In the genomic region with DNA sequence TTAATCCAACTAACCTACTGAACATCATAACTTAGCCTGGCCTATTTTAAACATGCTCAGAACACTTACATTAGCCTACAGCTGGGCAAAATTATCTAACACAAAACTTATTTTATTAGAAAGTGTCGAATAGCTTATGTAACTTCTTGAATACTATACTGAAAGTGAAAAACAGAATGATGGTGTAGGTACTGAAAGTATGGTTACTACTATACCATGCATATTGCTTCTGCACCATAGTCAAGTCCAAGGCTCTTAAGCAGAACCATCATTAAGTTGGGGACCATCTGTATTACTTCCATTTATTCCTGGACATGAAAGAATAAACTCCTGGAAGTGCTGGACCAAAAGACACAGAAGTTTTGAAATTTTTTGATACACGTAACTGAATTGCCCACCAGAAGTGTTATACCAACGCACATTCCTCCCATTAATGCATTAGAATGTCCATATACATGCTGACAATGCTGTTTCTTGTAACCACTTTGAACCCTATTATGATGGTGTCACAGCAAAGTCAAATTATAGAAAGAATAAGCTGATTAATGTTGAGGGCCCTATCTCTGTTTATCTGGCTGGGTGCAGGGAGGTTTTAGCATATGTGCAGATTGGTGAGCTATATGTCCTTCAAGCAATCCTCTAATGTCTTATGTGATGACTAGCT, we compare ENCODE assay signal across 18 cellular contexts.
"Had no signal": no experiment of that assay in that cellular context is flagged by ENCODE, and none has a peak within 500 bp of the region (broad histone marks: within the 10 kb centered on the region; RNA-seq: fewer than 3 reads in every experiment).

No MANE protein-coding gene starts in this region.

- H3K36me3 ChIP-seq: ascending aorta, breast epithelium, gastrocnemius medialis, pancreas, tibial nerve, vagina had no signal

- ATAC-seq: gastrocnemius medialis; left lobe of liver; mucosa of descending colon; naive thymus-derived CD4-positive, alpha-beta T cell; pancreas; stimulated activated naive B cell treated with anti-CD40 and anti-IgM and Interleukin-4, amounts not matched to agents 10 μg/mL and 1 μg/mL and 100 μg/mL, for 72 hours had no signal

- H3K27ac ChIP-seq: ascending aorta, breast epithelium, pancreas had no signal

- H3K9me3 Mint-ChIP-seq: activated naive CD4-positive, alpha-beta T cell treated with anti-CD3 and anti-CD28 coated beads, Interleukin-2, amount 10 ng/mL, durations not matched to agents 7 days and 5 days; activated T-helper 2 cell treated with anti-CD3 and anti-CD28 coated beads, Interferon-gamma antibody, Interleukin-2, Interleukin-4, amounts not matched to agents 10 μg/mL and 5 μg/mL and 100 μg/mL, durations not matched to agents 14 hours and 24 hours and 36 hours; stimulated activated naive B cell treated with anti-CD40 and anti-IgM and Interleukin-4, amounts not matched to agents 10 μg/mL and 1 μg/mL and 100 μg/mL, for 72 hours had no signal

- H3K36me3 Mint-ChIP-seq: activated naive CD4-positive, alpha-beta T cell treated with anti-CD3 and anti-CD28 coated beads, Interleukin-2, amount 10 ng/mL, durations not matched to agents 7 days and 5 days; naive thymus-derived CD4-positive, alpha-beta T cell; stimulated activated naive B cell treated with anti-CD40 and anti-IgM and Interleukin-4, amounts not matched to agents 10 μg/mL and 1 μg/mL and 100 μg/mL, for 72 hours had no signal

- H3K27me3 ChIP-seq: ascending aorta, breast epithelium, gastrocnemius medialis, pancreas, tibial nerve, vagina had no signal

- H3K4me3 Mint-ChIP-seq: activated naive CD4-positive, alpha-beta T cell treated with anti-CD3 and anti-CD28 coated beads, Interleukin-2, amount 10 ng/mL, durations not matched to agents 7 days and 5 days; naive thymus-derived CD4-positive, alpha-beta T cell; stimulated activated naive B cell treated with anti-CD40 and anti-IgM and Interleukin-4, amounts not matched to agents 10 μg/mL and 1 μg/mL and 100 μg/mL, for 72 hours had no signal

- H3K27me3 Mint-ChIP-seq: activated naive CD4-positive, alpha-beta T cell treated with anti-CD3 and anti-CD28 coated beads, Interleukin-2, amount 10 ng/mL, durations not matched to agents 7 days and 5 days; stimulated activated naive B cell treated with anti-CD40 and anti-IgM and Interleukin-4, amounts not matched to agents 10 μg/mL and 1 μg/mL and 100 μg/mL, for 72 hours had no signal

- H3K9me3 ChIP-seq: ascending aorta, breast epithelium, gastrocnemius medialis, mucosa of descending colon, pancreas, tibial nerve, vagina had no signal

- DNase-seq: activated CD4-positive, alpha-beta T cell treated with anti-CD3 and anti-CD28 coated beads for 1 hour; activated CD4-positive, alpha-beta T cell treated with anti-CD3 and anti-CD28 coated beads, Interleukin-2, amount 50 U/mL, for 4 hours; activated naive CD4-positive, alpha-beta T cell treated with anti-CD3 and anti-CD28 coated beads, Interleukin-2, amount 10 ng/mL, durations not matched to agents 7 days and 5 days; dermis blood vessel endothelial cell; gastrocnemius medialis; mammary epithelial cell; mucosa of descending colon; naive thymus-derived CD4-positive, alpha-beta T cell; pancreas; retina; stimulated activated CD4-positive, alpha-beta T cell treated with anti-CD3 and anti-CD28 coated beads, Interleukin-2, amount 100 ng/mL, for 48 hours; stimulated activated naive B cell treated with anti-CD40 and anti-IgM and Interleukin-4, amounts not matched to agents 10 μg/mL and 1 μg/mL and 100 μg/mL, for 72 hours had no signal

- H3K4me3 ChIP-seq: ascending aorta, breast epithelium, gastrocnemius medialis, mucosa of descending colon, pancreas, tibial nerve, vagina had no signal

- H3K4me1 ChIP-seq: breast epithelium, pancreas had no signal

- H3K27ac Mint-ChIP-seq: activated naive CD4-positive, alpha-beta T cell treated with anti-CD3 and anti-CD28 coated beads, Interleukin-2, amount 10 ng/mL, durations not matched to agents 7 days and 5 days; activated T-helper 2 cell treated with anti-CD3 and anti-CD28 coated beads, Interferon-gamma antibody, Interleukin-2, Interleukin-4, amounts not matched to agents 10 μg/mL and 5 μg/mL and 100 μg/mL, durations not matched to agents 14 hours and 24 hours and 36 hours; naive thymus-derived CD4-positive, alpha-beta T cell; stimulated activated naive B cell treated with anti-CD40 and anti-IgM and Interleukin-4, amounts not matched to agents 10 μg/mL and 1 μg/mL and 100 μg/mL, for 72 hours had no signal

- H3K4me1 Mint-ChIP-seq: activated naive CD4-positive, alpha-beta T cell treated with anti-CD3 and anti-CD28 coated beads, Interleukin-2, amount 10 ng/mL, durations not matched to agents 7 days and 5 days; naive thymus-derived CD4-positive, alpha-beta T cell had no signal
